Comparison of ENCODE assay signal across 8 cellular contexts in the genomic region with DNA sequence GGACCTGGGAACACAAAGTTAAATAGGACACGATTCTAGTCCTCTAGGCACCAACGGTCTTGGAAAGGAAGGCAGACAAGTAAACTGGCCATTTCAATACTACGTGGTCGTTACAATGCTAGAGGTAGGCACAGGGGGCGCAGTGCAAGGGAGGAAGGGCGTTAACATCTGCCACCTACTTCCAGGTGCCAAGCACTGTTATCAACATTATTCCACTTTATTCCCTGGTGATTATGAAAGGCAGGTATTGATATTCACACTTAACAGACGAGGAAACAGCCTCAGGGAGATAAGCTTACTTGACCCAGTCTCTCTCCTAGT. TPM values are rescaled to one million over a fixed set of nuclear protein-coding genes. Genes with fewer than 3 reads are reported as not detected.
DNase-seq lines count a peak whose midpoint lies in the region; ATAC-seq and TF ChIP-seq lines count a peak whose summit lies in the region.

No MANE protein-coding gene starts in this region.

- H3K36me3 ChIP-seq in liver (ENCODE audit: control insufficient read depth in 4 of 4, insufficient read depth in 3 of 4, low read depth in 1 of 4, low read length in 3 of 4) (peaks cover 14 to 43% (median 37%) of the 10 kb centered on the region in 4 donors), uterus (no peaks in the 10 kb centered on the region)

- TF ChIP-seq CTCF in LNCAP (IDR thresholded peaks at IDR 0.05) (peak; percentile 56; the same call in 1 of the 2 replicates), astrocyte of the spinal cord (IDR thresholded peaks at IDR 0.05; ENCODE audit: low read depth, low read length) (peak; percentile 56), liver (IDR thresholded peaks at IDR 0.05; ENCODE audit: low read depth, low read length, missing input control) (peak; percentile 37), uterus (IDR thresholded peaks at IDR 0.05) (peak; percentile 27 to 50 (median 37))

- H3K27ac ChIP-seq in liver (ENCODE audit: low read depth in 1 of 2, low read length in 2 of 2) (peak overlapping the region; percentile 96 to 99), uterus (peak overlapping the region; percentile 99)

- TF ChIP-seq RAD21 in liver (IDR thresholded peaks at IDR 0.05), result peak; percentile 2 to 33

- ATAC-seq in GM21576 (IDR thresholded peaks at IDR 0.05; ENCODE audit: unreplicated experiment), result peak; percentile 17

- no peak for TF ChIP-seq POLR2A in uterus (IDR thresholded peaks at IDR 0.05)

- H3K9ac ChIP-seq in liver (ENCODE audit: low read depth in 1 of 2, low read length in 2 of 2), result peak overlapping the region; percentile 87

- in situ Hi-C loops in astrocyte of the spinal cord (cut with HindIII; ENCODE audit: low sequenced_read_pairs), result no loop called here

- H3K4me3 ChIP-seq in astrocyte of the spinal cord (ENCODE audit: low read depth, low read length) (peak overlapping the region; percentile 65), liver (ENCODE audit: low read depth in 1 of 3, low read length in 3 of 3) (peak overlapping the region; percentile 57 to 83 (median 59)), uterus (peak overlapping the region; percentile 70 to 94)

- 3% methylated on average over 7 of the region's 7 CpGs for WGBS in liver

- intact Hi-C loops in uterus (cut with DNase I; ENCODE audit: low total_unique reads), result loop anchor here (10.0 kb wide), 1 partner anchor 72 kb away; a partner anchor contains a TSS

- H3K9me3 ChIP-seq in liver (ENCODE audit: control insufficient read depth in 4 of 4, low read length in 3 of 4), result no peaks in the 10 kb centered on the region
- no peaks in the 10 kb centered on the region for H3K9me3 ChIP-seq in uterus

- H3K27me3 ChIP-seq in liver (ENCODE audit: control insufficient read depth in 4 of 4, insufficient read depth in 4 of 4, low read length in 3 of 4) (no peaks in the 10 kb centered on the region), uterus (no peaks in the 10 kb centered on the region)

- H3K4me1 ChIP-seq in liver (ENCODE audit: control insufficient read depth in 4 of 4, insufficient read depth in 4 of 4, low read length in 3 of 4), result peaks cover 0 to 26% (median 15%) of the 10 kb centered on the region in 4 donors
- H3K4me1 ChIP-seq in uterus, result peaks cover 8 to 31% of the 10 kb centered on the region in 2 donors

- DNase-seq in GDM1 (lab: John Stamatoyannopoulos, UW), result peak; percentile 27
- no peak for DNase-seq in astrocyte of the spinal cord (ENCODE audit: low read depth, low spot score)
- DNase-seq in uterus, result no peak
- DNase-seq in activated effector memory CD4-positive, alpha-beta T cell treated with Interleukin-2 at 50 U/mL for 16 hours, result no peak
- no peak for DNase-seq in NK-92 (lab: John Stamatoyannopoulos, UW; ENCODE audit: unreplicated experiment)

TF ChIP-seq in liver, 16 proteins besides CTCF, POLR2A, EP300 and RAD21:
- TF ChIP-seq, protein P1, sequence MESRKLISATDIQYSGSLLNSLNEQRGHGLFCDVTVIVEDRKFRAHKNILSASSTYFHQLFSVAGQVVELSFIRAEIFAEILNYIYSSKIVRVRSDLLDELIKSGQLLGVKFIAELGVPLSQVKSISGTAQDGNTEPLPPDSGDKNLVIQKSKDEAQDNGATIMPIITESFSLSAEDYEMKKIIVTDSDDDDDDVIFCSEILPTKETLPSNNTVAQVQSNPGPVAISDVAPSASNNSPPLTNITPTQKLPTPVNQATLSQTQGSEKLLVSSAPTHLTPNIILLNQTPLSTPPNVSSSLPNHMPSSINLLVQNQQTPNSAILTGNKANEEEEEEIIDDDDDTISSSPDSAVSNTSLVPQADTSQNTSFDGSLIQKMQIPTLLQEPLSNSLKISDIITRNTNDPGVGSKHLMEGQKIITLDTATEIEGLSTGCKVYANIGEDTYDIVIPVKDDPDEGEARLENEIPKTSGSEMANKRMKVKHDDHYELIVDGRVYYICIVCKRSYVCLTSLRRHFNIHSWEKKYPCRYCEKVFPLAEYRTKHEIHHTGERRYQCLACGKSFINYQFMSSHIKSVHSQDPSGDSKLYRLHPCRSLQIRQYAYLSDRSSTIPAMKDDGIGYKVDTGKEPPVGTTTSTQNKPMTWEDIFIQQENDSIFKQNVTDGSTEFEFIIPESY (IDR thresholded peaks at IDR 0.05), result no peak
- TF ChIP-seq, protein P2, sequence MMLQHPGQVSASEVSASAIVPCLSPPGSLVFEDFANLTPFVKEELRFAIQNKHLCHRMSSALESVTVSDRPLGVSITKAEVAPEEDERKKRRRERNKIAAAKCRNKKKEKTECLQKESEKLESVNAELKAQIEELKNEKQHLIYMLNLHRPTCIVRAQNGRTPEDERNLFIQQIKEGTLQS (IDR thresholded peaks at IDR 0.05), result no peak
- peak; percentile 54 for TF ChIP-seq YY1 (IDR thresholded peaks at IDR 0.05)
TF ChIP-seq in liver: peak in this region for 1.

RNA-seq across cellular contexts. Expression of a gene that starts 0.8 kb away (rescaled TPM):
- total RNA-seq in liver (10 to 100 TPM; 10.5 to 18.8 TPM), uterus (100 to 1,000 TPM in 2 of 4 donors, 10 to 100 TPM in 2; 11.5 to 137 (median 67.1) TPM)
- polyA plus RNA-seq in liver, result 10 to 100 TPM; 44.2 to 58.1 TPM

RNA-seq across cellular contexts. Expression of a gene that starts 6.4 kb away (rescaled TPM):
- total RNA-seq in liver (100 to 1,000 TPM in 1 of 2 donors, 10 to 100 TPM in 1; 71.3 to 108 TPM), uterus (10 to 100 TPM; 27.1 to 74.9 (median 40.7) TPM)
- polyA plus RNA-seq in liver, result 100 to 1,000 TPM in 1 of 2 donors, 10 to 100 TPM in 1; 52.8 to 102 TPM

RNA-seq across cellular contexts. Expression of a gene that starts 9.2 kb away (rescaled TPM):
- 10 to 100 TPM; 50.5 to 69.1 TPM for total RNA-seq in liver
- 10 to 100 TPM; 29.6 to 45.9 TPM for polyA plus RNA-seq in liver
- 100 to 1,000 TPM; 205 to 336 (median 279) TPM for total RNA-seq in uterus

RNA-seq across cellular contexts. Expression of a gene that starts 9.4 kb away (rescaled TPM):
- total RNA-seq in liver, result 10 to 100 TPM; 10.5 to 11.9 TPM
- polyA plus RNA-seq in liver, result 10 to 100 TPM; 10.3 to 12.6 TPM
- total RNA-seq in uterus, result 10 to 100 TPM; 12.6 to 41.2 (median 26.9) TPM

RNA-seq across cellular contexts. Expression of a gene that starts 42.8 kb away (rescaled TPM):
- total RNA-seq in liver (1 to 10 TPM; 8.6 to 8.9 TPM), uterus (100 to 1,000 TPM in 1 of 4 donors, 10 to 100 TPM in 3; 26.8 to 125 (median 73.6) TPM)
- polyA plus RNA-seq in liver, result 1 to 10 TPM in 1 of 2 donors, under 1 TPM in 1; 0.68 to 3.0 TPM
